In the genomic region with DNA sequence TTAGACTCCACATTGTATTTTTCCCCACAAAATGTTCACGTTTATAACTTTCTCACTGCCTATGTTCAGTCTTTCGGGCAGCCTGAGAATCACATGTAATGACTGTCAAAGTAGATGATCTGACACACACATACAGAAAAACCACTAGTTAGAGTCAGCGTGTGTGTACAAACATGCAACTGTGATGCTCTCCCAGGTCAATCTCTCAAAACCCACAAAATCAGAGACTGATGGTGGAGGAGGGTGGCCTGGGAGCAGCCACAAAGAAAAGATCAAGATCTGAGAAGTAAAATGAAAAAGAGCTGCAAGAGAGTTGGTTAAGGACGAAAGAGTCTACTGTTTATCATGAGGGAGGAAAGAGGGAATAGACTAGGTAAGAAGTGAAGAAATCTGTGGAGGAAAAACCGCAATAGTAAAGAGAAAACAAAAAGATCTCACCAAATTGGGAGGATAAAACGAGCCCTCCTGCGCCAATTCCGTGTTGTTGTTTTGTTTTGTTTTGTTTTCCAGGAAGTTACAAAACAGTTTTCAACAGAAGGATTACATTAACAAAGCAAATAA, we compare ENCODE assay signal across 8 cellular contexts. TPM values are rescaled to one million over a fixed set of nuclear protein-coding genes. Genes with fewer than 3 reads are reported as not detected.
DNase-seq lines count a peak whose midpoint lies in the region; ATAC-seq and TF ChIP-seq lines count a peak whose summit lies in the region.

No MANE protein-coding gene starts in this region.

- peaks cover 19% of the 10 kb centered on the region for H3K27me3 Mint-ChIP-seq in brain

- H3K4ac ChIP-seq in IMR-90 (ENCODE audit: low read depth, low read length), result no peak overlapping the region

- peak overlapping the region; percentile 95; the same call in 1 of the 2 replicates for H3K23ac ChIP-seq in IMR-90 (ENCODE audit: low read depth, low read length)

- H2AK5ac ChIP-seq in IMR-90 (ENCODE audit: low read depth, low read length), result no peak overlapping the region

- ATAC-seq in IMR-90 (ENCODE audit: low read depth), result no peak
- ATAC-seq in HG03457 (IDR thresholded peaks at IDR 0.05; ENCODE audit: unreplicated experiment), result no peak

- H3K9ac ChIP-seq in IMR-90 (ENCODE audit: low read depth, low read length) (peak overlapping the region; percentile 90), mucosa of stomach (ENCODE audit: low read length) (peak overlapping the region; percentile 55)

- WGBS in IMR-90 (ENCODE audit: extremely low coverage in 2 of 2, insufficient read length in 1 of 2), 2 experiments, result 0% methylated on average over 2 of the region's 8 CpGs; no CpG with 5 or more reads in 1 of the 2 experiments

- peaks cover 35% of the 10 kb centered on the region for H3K36me3 Mint-ChIP-seq in brain

- H3K4me3 ChIP-seq in ACC112 (ENCODE audit: low read depth, low read length) (peak overlapping the region; percentile 97), IMR-90 (ENCODE audit: insufficient read depth, low read depth, low read length) (peak overlapping the region; percentile 78), mucosa of stomach (ENCODE audit: low read length) (peak overlapping the region; percentile 34)

- H2AK9ac ChIP-seq in IMR-90 (replicated peaks; ENCODE audit: low read depth, low read length, poor library complexity), result peak overlapping the region; percentile 6

- H3K14ac ChIP-seq in IMR-90 (replicated peaks; ENCODE audit: low read depth, low read length), result peak overlapping the region; percentile 91; the same call in 1 of the 2 replicates

- TF ChIP-seq POLR2A in IMR-90 (IDR thresholded peaks at IDR 0.05; ENCODE audit: low read depth, low read length), result no peak

- H3K18ac ChIP-seq in IMR-90 (ENCODE audit: low read depth, low read length), result 0 out of 2 replicates have a peak overlapping the region, but pooled peaks have one; percentile 4

- no peak overlapping the region for H2BK20ac ChIP-seq in IMR-90 (ENCODE audit: low read depth, low read length)

- CTCF ChIA-PET in IMR-90 (lab: Yijun Ruan, JAX) (no interaction called here), RWPE1 (lab: Yijun Ruan, JAX) (no interaction called here)

- H3K27ac ChIP-seq in ACC112 (ENCODE audit: low read depth, low read length) (peak overlapping the region; percentile 83), IMR-90 (ENCODE audit: insufficient read depth, low read length) (peak overlapping the region; percentile 14; the same call in 1 of the 2 replicates), RWPE1 (no peak overlapping the region)

- no peak overlapping the region for H2BK120ac ChIP-seq in IMR-90 (ENCODE audit: low read depth, low read length)

- no peak overlapping the region for H4K5ac ChIP-seq in IMR-90 (ENCODE audit: low read depth, low read length)

- H2BK15ac ChIP-seq in IMR-90 (ENCODE audit: low read depth, low read length), result no peak overlapping the region

- no peaks in the 10 kb centered on the region for H3K27me3 ChIP-seq in ACC112 (ENCODE audit: insufficient read depth, low read length)
- H3K27me3 ChIP-seq in IMR-90 (ENCODE audit: control insufficient read depth, insufficient read depth, low read length), result no peaks in the 10 kb centered on the region
- H3K27me3 ChIP-seq in mucosa of stomach (ENCODE audit: control insufficient read depth, insufficient read depth, low read length), result no peaks in the 10 kb centered on the region

- POLR2A ChIA-PET in IMR-90 (lab: Charles Lee; ENCODE audit: unreplicated experiment), result no interaction called here
- POLR2A ChIA-PET in RWPE1 (lab: Yijun Ruan, JAX; ENCODE audit: low non-redundant PET), result no interaction called here

- H4K91ac ChIP-seq in IMR-90 (ENCODE audit: insufficient read depth, low read depth, low read length), result no peak overlapping the region

- peaks cover 0 to 4% (median 0%) of the 10 kb centered on the region in 5 experiments for H3K9me3 Mint-ChIP-seq in brain

- intact Hi-C loops in IMR-90 (cut with micrococcal nuclease), result loop anchor here (1.0 to 5.0 kb wide), 6 partner anchors 25 to 182 kb away; partner anchors contain the start of gene GNPAT

- dilution Hi-C loops in IMR-90 (cut with HindIII; ENCODE audit: low sequenced_read_pairs, unreplicated experiment), result no loop called here

- no peak overlapping the region for H4K8ac ChIP-seq in IMR-90 (ENCODE audit: low read depth in 2 of 2, low read length in 2 of 2)

- in situ Hi-C loops in IMR-90 (cut with MboI; ENCODE audit: low sequenced_read_pairs), result loop anchor here (5.0 kb wide), 1 partner anchor 58 kb away; no protein-coding TSS in a partner anchor

- H3K4me1 ChIP-seq in ACC112 (ENCODE audit: control insufficient read depth, insufficient read depth, low read length, unreplicated experiment), result peaks cover 31% of the 10 kb centered on the region
- peaks cover 7% of the 10 kb centered on the region for H3K4me1 ChIP-seq in IMR-90 (ENCODE audit: control insufficient read depth, insufficient read depth, low read length)
- peaks cover 16% of the 10 kb centered on the region for H3K4me1 ChIP-seq in mucosa of stomach (ENCODE audit: control insufficient read depth, insufficient read depth, low read length)

- H3K4me1 Mint-ChIP-seq in brain, result peaks cover 69% of the 10 kb centered on the region

- H3K79me2 ChIP-seq in ACC112 (ENCODE audit: control insufficient read depth, insufficient read depth, low read length, unreplicated experiment), result peaks cover 68% of the 10 kb centered on the region

- H3K4me2 ChIP-seq in IMR-90 (ENCODE audit: low read depth, low read length), result peak overlapping the region; percentile 89

- no TSS peak for BruUV-seq in IMR-90 (replicated peaks; lab: Mats Ljungman, UMichigan)

- no peaks in the 10 kb centered on the region for H3K9me3 ChIP-seq in IMR-90 (ENCODE audit: control insufficient read depth, insufficient read depth, low read length)
- no peaks in the 10 kb centered on the region for H3K9me3 ChIP-seq in mucosa of stomach (ENCODE audit: control insufficient read depth, low read length)

- no peak overlapping the region for H3K56ac ChIP-seq in IMR-90 (ENCODE audit: extremely low read depth, insufficient read depth, low read length)

- H3K9me1 ChIP-seq in IMR-90 (ENCODE audit: insufficient read depth, low read length), result peaks cover 6% of the 10 kb centered on the region

- TF ChIP-seq RAD21 in IMR-90 (IDR thresholded peaks at IDR 0.05; ENCODE audit: low read length), result no peak

- no peaks in the 10 kb centered on the region for H3K36me3 ChIP-seq in ACC112 (ENCODE audit: insufficient read depth, low read length)
- no peaks in the 10 kb centered on the region; the same call in 1 of the 2 replicates for H3K36me3 ChIP-seq in IMR-90 (ENCODE audit: control insufficient read depth, insufficient read depth, low read length)
- no peaks in the 10 kb centered on the region for H3K36me3 ChIP-seq in mucosa of stomach (ENCODE audit: control insufficient read depth, insufficient read depth, low read length)

- peak overlapping the region; percentile 90 to 97 (median 95) for H3K4me3 Mint-ChIP-seq in brain

- H3K79me1 ChIP-seq in IMR-90 (ENCODE audit: low read depth in 1 of 2, low read length in 2 of 2), result peaks cover 0 to 51% of the 10 kb centered on the region in 2 experiments; a peak in 2 of 4 replicates

- peak overlapping the region; percentile 63 to 97 (median 92) for H3K27ac Mint-ChIP-seq in brain

- TF ChIP-seq CTCF in IMR-90 (conservative IDR thresholded peaks at IDR 0.05; ENCODE audit: low read depth, low read length), result no peak
- TF ChIP-seq CTCF in brain (conservative IDR thresholded peaks at IDR 0.05), result no peak
- TF ChIP-seq CTCF in RWPE1 (conservative IDR thresholded peaks at IDR 0.05; ENCODE audit: low read depth), result no peak

- DNase-seq in IMR-90, result peak; percentile 19
- no peak for DNase-seq in RWPE1 (ENCODE audit: low spot score)
- DNase-seq in NCI-H748 (lab: John Stamatoyannopoulos, UW; ENCODE audit: unreplicated experiment), result no peak
- DNase-seq in activated gamma-delta T cell treated with Interleukin-2 at 50 U/mL for 16 hours, result no peak

- H2AFZ ChIP-seq in ACC112 (ENCODE audit: low read length, unreplicated experiment), result no peak overlapping the region
- H2AFZ ChIP-seq in IMR-90 (replicated peaks; ENCODE audit: low read length, poor library complexity), result no peak overlapping the region

- H2BK5ac ChIP-seq in IMR-90 (ENCODE audit: low read depth, low read length, poor library complexity, severe bottlenecking), result peak overlapping the region; percentile 98

- peaks cover 60% of the 10 kb centered on the region for H4K20me1 ChIP-seq in IMR-90 (ENCODE audit: insufficient read depth, low read length)

TF ChIP-seq in IMR-90, 13 proteins besides CTCF, POLR2A, EP300 and RAD21 (continues in another document):
- TF ChIP-seq, protein P1, sequence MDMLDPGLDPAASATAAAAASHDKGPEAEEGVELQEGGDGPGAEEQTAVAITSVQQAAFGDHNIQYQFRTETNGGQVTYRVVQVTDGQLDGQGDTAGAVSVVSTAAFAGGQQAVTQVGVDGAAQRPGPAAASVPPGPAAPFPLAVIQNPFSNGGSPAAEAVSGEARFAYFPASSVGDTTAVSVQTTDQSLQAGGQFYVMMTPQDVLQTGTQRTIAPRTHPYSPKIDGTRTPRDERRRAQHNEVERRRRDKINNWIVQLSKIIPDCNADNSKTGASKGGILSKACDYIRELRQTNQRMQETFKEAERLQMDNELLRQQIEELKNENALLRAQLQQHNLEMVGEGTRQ (IDR thresholded peaks at IDR 0.05; ENCODE audit: low read depth, low read length), result no peak
- no peak for TF ChIP-seq BHLHE40 (IDR thresholded peaks at IDR 0.05; ENCODE audit: low read depth, low read length)
- TF ChIP-seq ELK1 (IDR thresholded peaks at IDR 0.05; ENCODE audit: borderline replicate concordance, low read depth, low read length), result no peak
- TF ChIP-seq MAFK (IDR thresholded peaks at IDR 0.05; ENCODE audit: low read depth, low read length), result no peak
- TF ChIP-seq NFE2L2 (IDR thresholded peaks at IDR 0.05; ENCODE audit: low read depth, low read length), result no peak
- no peak for TF ChIP-seq CEBPB (IDR thresholded peaks at IDR 0.05; ENCODE audit: low read depth, low read length)
- no peak for TF ChIP-seq RCOR1 (IDR thresholded peaks at IDR 0.05; ENCODE audit: insufficient replicate concordance, low read length)
- no peak for TF ChIP-seq MXI1 (IDR thresholded peaks at IDR 0.05; ENCODE audit: borderline replicate concordance, low read depth, low read length)
- TF ChIP-seq MAZ (IDR thresholded peaks at IDR 0.05; ENCODE audit: borderline replicate concordance, low read depth, low read length), result no peak

RNA-seq across cellular contexts. Expression of gene EGLN1, which starts 2.3 kb away (rescaled TPM):
- 26.9 and 66.4 TPM in 2 replicates for total RNA-seq in IMR-90 (2012; rRNA removed)
- 18.1 and 25.7 TPM in 2 replicates for polyA plus RNA-seq in IMR-90 (2012; rRNA removed)
- polyA plus RNA-seq in IMR-90 (2012; cell fraction: cytosol; rRNA removed), result 5.9 and 11.1 TPM in 2 replicates
- polyA plus RNA-seq in IMR-90 (2012; cell fraction: nucleus; rRNA removed; ENCODE audit: low replicate concordance), result 7.3 and 10.0 TPM in 2 replicates
- polyA plus RNA-seq in brain (ENCODE audit: insufficient read depth, low read depth, low replicate concordance), result 17.8 TPM

Comparison
In these comparisons a context has a peak if more than half of its experiments do, and no peak if none do; other contexts are left out.
1. H3K4me3 ChIP-seq: peak in every context shown above with its lines; median percentile 97 in ACC112; 78 in IMR-90; 34 in mucosa of stomach.